8 cellular contexts compared by ENCODE assay signal in genomic region chr9:35790385-35791291, GRCh38. TPM values are rescaled to one million over a fixed set of nuclear protein-coding genes. Genes with fewer than 3 reads are reported as not detected.
DNase-seq lines count a peak whose midpoint lies in the region; ATAC-seq lines count a peak whose summit lies in the region.

No MANE protein-coding gene starts in this region.

- H3K9me3 ChIP-seq in muscle layer of duodenum (ENCODE audit: control insufficient read depth in 1 of 2, low read length in 2 of 2) = no peaks in the 10 kb centered on the region

- peak overlapping the region; percentile 11 for H3K27ac ChIP-seq in muscle layer of duodenum (ENCODE audit: low read length)

- H3K4me1 ChIP-seq in muscle layer of duodenum (ENCODE audit: control insufficient read depth in 1 of 2, insufficient read depth in 2 of 2, low read length in 2 of 2) = peaks cover 0 to 31% of the 10 kb centered on the region in 2 donors

- H3K27me3 Mint-ChIP-seq in stimulated activated memory B cell treated with anti-CD40 and anti-IgM and Interleukin-4, amounts not matched to agents 10 μg/mL and 1 μg/mL and 100 μg/mL, for 72 hours = peaks cover 12% of the 10 kb centered on the region

- H3K36me3 Mint-ChIP-seq in stimulated activated memory B cell treated with anti-CD40 and anti-IgM and Interleukin-4, amounts not matched to agents 10 μg/mL and 1 μg/mL and 100 μg/mL, for 72 hours = peaks cover 27% of the 10 kb centered on the region

- H3K9me3 Mint-ChIP-seq in stimulated activated memory B cell treated with anti-CD40 and anti-IgM and Interleukin-4, amounts not matched to agents 10 μg/mL and 1 μg/mL and 100 μg/mL, for 72 hours = no peaks in the 10 kb centered on the region

- peak overlapping the region in 1 of 2 donors; percentile 38 for H3K4me3 ChIP-seq in muscle layer of duodenum (ENCODE audit: low read depth in 1 of 2, low read length in 2 of 2)

- peaks cover 12% of the 10 kb centered on the region for H3K4me1 Mint-ChIP-seq in stimulated activated memory B cell treated with anti-CD40 and anti-IgM and Interleukin-4, amounts not matched to agents 10 μg/mL and 1 μg/mL and 100 μg/mL, for 72 hours

- ATAC-seq in esophagus mucosa = peak; percentile 81
- ATAC-seq in stimulated activated memory B cell treated with anti-CD40 and anti-IgM and Interleukin-4, amounts not matched to agents 10 μg/mL and 1 μg/mL and 100 μg/mL, for 72 hours = peak; percentile 78
- ATAC-seq in HG02588 (IDR thresholded peaks at IDR 0.05; ENCODE audit: unreplicated experiment) = no peak

- no peaks in the 10 kb centered on the region for H3K36me3 ChIP-seq in muscle layer of duodenum (ENCODE audit: control insufficient read depth in 1 of 2, insufficient read depth in 2 of 2, low read length in 2 of 2)

- no peaks in the 10 kb centered on the region for H3K27me3 ChIP-seq in muscle layer of duodenum (ENCODE audit: low read depth, low read length)

- peak overlapping the region; percentile 54 for H3K27ac Mint-ChIP-seq in stimulated activated memory B cell treated with anti-CD40 and anti-IgM and Interleukin-4, amounts not matched to agents 10 μg/mL and 1 μg/mL and 100 μg/mL, for 72 hours

- peak overlapping the region; percentile 63 for H3K4me3 Mint-ChIP-seq in stimulated activated memory B cell treated with anti-CD40 and anti-IgM and Interleukin-4, amounts not matched to agents 10 μg/mL and 1 μg/mL and 100 μg/mL, for 72 hours

- DNase-seq in DMS 273 treated with DMSO at 0.1 percent for 48 hours (lab: John Stamatoyannopoulos, UW) (peak; percentile 43), HT1080 (ENCODE audit: low read depth) (peak; percentile 77), NOMO-1 treated with dmso at 0.1 percent for 144 hours (lab: John Stamatoyannopoulos, UW; ENCODE audit: unreplicated experiment) (peak; percentile 72), activated T-cell treated with anti-CD3 and anti-CD28 coated beads for 4 hours (peak; percentile 45)

RNA-seq across cellular contexts. Expression of gene NPR2, which starts 0.8 kb away (rescaled TPM):
- 6.9 and 8.6 TPM in 2 replicates for total RNA-seq in HT1080 (2014; rRNA removed; shearing (Covaris generic))
- 18.8 and 19.5 TPM in 2 replicates for polyA plus RNA-seq in HT1080 (2015; cell fraction: cytosol; rRNA removed)
- polyA plus RNA-seq in HT1080 (2015; cell fraction: nucleus; rRNA removed) = 34.4 and 40.8 TPM in 2 replicates
- total RNA-seq in esophagus mucosa = 1.3 TPM

RNA-seq across cellular contexts. Expression of gene SPAG8, which starts 21.4 kb away (rescaled TPM):
- 0.26 and 1.0 TPM in 2 replicates for total RNA-seq in HT1080 (2014; rRNA removed; shearing (Covaris generic))
- polyA plus RNA-seq in HT1080 (2015; cell fraction: cytosol; rRNA removed) = 0.75 and 1.3 TPM in 2 replicates
- 6.2 and 7.7 TPM in 2 replicates for polyA plus RNA-seq in HT1080 (2015; cell fraction: nucleus; rRNA removed)
- 0.20 TPM for total RNA-seq in esophagus mucosa

RNA-seq across cellular contexts. Expression of gene HINT2, which starts 24.2 kb away (rescaled TPM):
- 72.7 and 81.8 TPM in 2 replicates for total RNA-seq in HT1080 (2014; rRNA removed; shearing (Covaris generic))
- polyA plus RNA-seq in HT1080 (2015; cell fraction: cytosol; rRNA removed) = 28.2 and 37.7 TPM in 2 replicates
- 15.9 and 18.3 TPM in 2 replicates for polyA plus RNA-seq in HT1080 (2015; cell fraction: nucleus; rRNA removed)
- 30.2 TPM for total RNA-seq in esophagus mucosa

RNA-seq across cellular contexts. Expression of gene MSMP, which starts 36.6 kb away (rescaled TPM):
- not detected in 2 replicates for total RNA-seq in HT1080 (2014; rRNA removed; shearing (Covaris generic))
- polyA plus RNA-seq in HT1080 (2015; cell fraction: cytosol; rRNA removed) = not detected in 2 replicates
- 0.26 TPM in 1 of 2 replicates, not detected in the other for polyA plus RNA-seq in HT1080 (2015; cell fraction: nucleus; rRNA removed)
- not detected for total RNA-seq in esophagus mucosa

RNA-seq across cellular contexts. Expression of gene FAM221B, which starts 37.9 kb away (rescaled TPM):
- not detected in 2 replicates for total RNA-seq in HT1080 (2014; rRNA removed; shearing (Covaris generic))
- not detected in 2 replicates for polyA plus RNA-seq in HT1080 (2015; cell fraction: cytosol; rRNA removed)
- not detected in 2 replicates for polyA plus RNA-seq in HT1080 (2015; cell fraction: nucleus; rRNA removed)
- not detected for total RNA-seq in esophagus mucosa
